Comparison of ENCODE assay signal across 18 cellular contexts in the genomic region with DNA sequence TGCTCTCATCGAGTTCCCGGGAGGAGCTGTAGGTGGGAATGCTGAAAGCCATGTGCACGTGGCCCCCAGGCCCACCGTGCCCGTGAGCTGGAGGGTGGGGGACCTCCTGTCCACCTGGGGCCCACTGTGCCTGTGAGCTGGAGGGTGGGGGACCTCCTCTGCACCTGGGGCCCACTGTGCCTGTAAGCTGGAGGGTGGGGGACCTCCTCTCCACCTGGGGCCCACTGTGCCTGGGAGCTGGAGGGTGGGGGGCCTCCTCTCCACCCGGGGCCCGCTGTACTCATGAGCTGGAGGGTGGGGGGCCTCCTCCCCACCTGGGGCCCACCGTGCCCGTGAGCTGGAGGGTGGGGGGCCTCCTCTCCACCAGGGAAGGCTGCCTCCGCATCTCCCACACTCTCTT.
"Had no signal": no experiment of that assay in that cellular context is flagged by ENCODE, and none has a peak within 500 bp of the region (broad histone marks: within the 10 kb centered on the region; RNA-seq: fewer than 3 reads in every experiment).

No MANE protein-coding gene starts in this region.

- H3K4me3 Mint-ChIP-seq: activated CD8-positive, alpha-beta T cell treated with anti-CD3 and anti-CD28 coated beads, Interleukin-2, amount 10 ng/mL, durations not matched to agents 7 days and 5 days had no signal

- H3K9me3 ChIP-seq: colonic mucosa, right lobe of liver, tibial artery, vagina had no signal

- DNase-seq: activated B cell treated with CpG ODN at 0.5 μM for 24 hours; activated CD4-positive, alpha-beta T cell treated with anti-CD3 and anti-CD28 coated beads for 48 hours; activated CD8-positive, alpha-beta memory T cell treated with anti-CD3 and anti-CD28 coated beads, Interleukin-2, amount 50 U/mL, for 4 hours; activated gamma-delta T cell; activated T-cell treated with anti-CD3 and anti-CD28 coated beads, Interleukin-2, amount 50 U/mL, for 48 hours; amniotic stem cell; colonic mucosa; foreskin keratinocyte; mesenchymal stem cell; natural killer cell; occipital lobe; right lobe of liver; T-helper 2 cell; tibial artery had no signal

- H3K4me3 ChIP-seq: colonic mucosa, right lobe of liver, tibial artery, vagina had no signal

- H3K27ac ChIP-seq: colonic mucosa, foreskin keratinocyte, tibial artery, vagina had no signal

- H3K36me3 ChIP-seq: colonic mucosa, right lobe of liver, tibial artery, vagina had no signal

- H3K9me3 Mint-ChIP-seq: activated B cell treated with CpG ODN at 0.5 μM for 24 hours, natural killer cell had no signal

- H3K27ac Mint-ChIP-seq: activated B cell treated with CpG ODN at 0.5 μM for 24 hours; activated naive CD8-positive, alpha-beta T cell; progenitor cell of endocrine pancreas had no signal

- ATAC-seq: natural killer cell, right lobe of liver had no signal

- H3K36me3 Mint-ChIP-seq: activated naive CD8-positive, alpha-beta T cell; natural killer cell had no signal

- H3K4me1 ChIP-seq: colonic mucosa, foreskin keratinocyte had no signal
